Comparison of ENCODE assay signal across 1 cellular context in the genomic region with DNA sequence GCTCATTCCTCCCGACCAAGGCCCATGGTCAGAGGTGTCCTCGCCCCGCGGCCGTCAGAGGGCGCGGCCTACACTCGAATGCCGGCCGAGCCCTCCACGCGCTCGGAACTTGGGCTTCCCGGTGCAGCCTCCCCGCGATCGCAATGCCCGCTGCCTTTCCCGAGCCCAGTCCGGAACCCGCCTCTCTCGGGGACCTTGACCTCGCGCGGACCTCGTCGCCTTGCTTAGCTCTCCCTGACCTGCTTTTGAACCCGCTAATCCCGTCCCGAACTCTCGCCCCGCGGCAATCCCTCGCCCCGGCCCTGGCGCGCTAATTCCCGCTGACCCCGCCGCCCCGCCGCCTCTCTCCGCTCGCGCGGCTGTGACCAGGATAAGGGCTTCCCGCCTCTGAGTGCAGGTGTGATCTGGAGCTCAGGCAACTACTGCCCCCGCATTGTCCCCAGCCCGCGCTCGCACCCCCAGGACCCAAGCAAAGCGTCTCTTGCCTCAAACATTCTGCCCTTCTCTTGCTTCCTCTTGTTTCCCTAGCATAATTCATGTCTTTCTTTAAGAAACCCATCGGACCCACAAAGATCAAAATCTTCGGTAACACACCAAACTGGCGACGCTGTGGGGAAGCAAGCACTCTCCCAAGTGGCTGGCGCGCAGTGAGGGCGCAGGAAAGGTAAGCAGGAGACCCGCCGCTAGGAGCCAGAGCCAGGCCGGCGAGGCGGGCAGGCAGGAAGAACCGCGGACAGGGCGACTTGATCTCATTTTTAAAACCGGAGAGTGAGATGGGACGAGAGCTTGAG.
TF ChIP-seq lines count a peak whose summit lies in the region.

No MANE protein-coding gene starts in this region.

TF ChIP-seq in endothelial cell of umbilical vein, 7 proteins besides CTCF, POLR2A, EP300 and RAD21:
- TF ChIP-seq EZH2 (IDR thresholded peaks at IDR 0.05; ENCODE audit: borderline replicate concordance, low read depth, low read length, severe bottlenecking) (peak; percentile 97), MYC (IDR thresholded peaks at IDR 0.05; ENCODE audit: low read depth, low read length) (no peak), FOS (IDR thresholded peaks at IDR 0.05; ENCODE audit: borderline replicate concordance, insufficient read depth, low read length) (no peak)
